Comparison of ENCODE assay signal across 8 cellular contexts in genomic region chr3:48034000-48034516, GRCh38. TPM values are rescaled to one million over a fixed set of nuclear protein-coding genes. Genes with fewer than 3 reads are reported as not detected.
DNase-seq lines count a peak whose midpoint lies in the region; ATAC-seq and TF ChIP-seq lines count a peak whose summit lies in the region.

No MANE protein-coding gene starts in this region.

- in situ Hi-C loops in G401 (cut with HindIII; ENCODE audit: low sequenced_read_pairs), result no loop called here

- no peak for TF ChIP-seq POLR2A in esophagus muscularis mucosa (IDR thresholded peaks at IDR 0.05; ENCODE audit: low read depth)

- ATAC-seq in HG03442 (IDR thresholded peaks at IDR 0.05; ENCODE audit: unreplicated experiment), result no peak
- no peak for ATAC-seq in activated CD4-positive, CD25-positive, alpha-beta regulatory T cell treated with anti-CD3 and anti-CD28 coated beads, Interleukin-2, amount 50 U/mL, for 24 hours
- no peak for ATAC-seq in GM19328 (IDR thresholded peaks at IDR 0.05; ENCODE audit: unreplicated experiment)

- DNase-seq in G401 (ENCODE audit: low spot score) (peak; percentile 67), SJCRH30 (peak; percentile 56 to 82), esophagus muscularis mucosa (ENCODE audit: extremely low spot score) (no peak), osteocyte (ENCODE audit: extremely low spot score, unreplicated experiment) (no peak), RKO (ENCODE audit: low spot score) (no peak)

- H3K27ac ChIP-seq in SJCRH30 (peak overlapping the region; percentile 45), esophagus muscularis mucosa (replicated peaks in 1 of 4) (peak overlapping the region; percentile 18 to 70 (median 55))

- TF ChIP-seq EP300 in esophagus muscularis mucosa (IDR thresholded peaks at IDR 0.05), result no peak

- H3K27me3 ChIP-seq in SJCRH30, result no peaks in the 10 kb centered on the region
- H3K27me3 ChIP-seq in esophagus muscularis mucosa, result no peaks in the 10 kb centered on the region

- intact Hi-C loops in esophagus muscularis mucosa (cut with DNase I), result no loop called here

- H3K4me1 ChIP-seq in SJCRH30 (peaks cover 16% of the 10 kb centered on the region), esophagus muscularis mucosa (peaks cover 64 to 92% (median 78%) of the 10 kb centered on the region in 4 donors)

- H3K4me3 ChIP-seq in SJCRH30 (no peak overlapping the region), esophagus muscularis mucosa (no peak overlapping the region)

- peak overlapping the region; percentile 73 for H3K27ac Mint-ChIP-seq in osteocyte (ENCODE audit: unreplicated experiment)

- H3K9me3 ChIP-seq in SJCRH30 (replicated peaks) (no peaks in the 10 kb centered on the region), esophagus muscularis mucosa (no peaks in the 10 kb centered on the region)

- TF ChIP-seq CTCF in esophagus muscularis mucosa (IDR thresholded peaks at IDR 0.05) (no peak), osteocyte (IDR thresholded peaks at IDR 0.05) (no peak)

- no peaks in the 10 kb centered on the region for H3K27me3 Mint-ChIP-seq in osteocyte (ENCODE audit: unreplicated experiment)

- no peaks in the 10 kb centered on the region for H3K9me3 Mint-ChIP-seq in osteocyte (ENCODE audit: unreplicated experiment)

- peaks cover 29% of the 10 kb centered on the region for H3K4me1 Mint-ChIP-seq in osteocyte (ENCODE audit: unreplicated experiment)

- WGBS in esophagus muscularis mucosa, result 59% methylated on average over 2 of the region's 2 CpGs

- no peak overlapping the region for H3K4me3 Mint-ChIP-seq in osteocyte (ENCODE audit: unreplicated experiment)

- H3K36me3 Mint-ChIP-seq in osteocyte (ENCODE audit: unreplicated experiment), result peaks cover 4% of the 10 kb centered on the region

- H3K36me3 ChIP-seq in SJCRH30, result no peaks in the 10 kb centered on the region
- no peaks in the 10 kb centered on the region for H3K36me3 ChIP-seq in esophagus muscularis mucosa

RNA-seq across cellular contexts. Expression of gene MAP4, which starts 17.8 kb away (rescaled TPM):
- 39.9 and 55.2 TPM in 2 replicates for total RNA-seq in G401 (2014; rRNA removed; shearing (Covaris generic))
- 62.5 and 65.4 TPM in 2 replicates for total RNA-seq in SJCRH30 (2014; rRNA removed; shearing (Covaris generic))
- 100 to 1,000 TPM; 239 to 338 (median 284) TPM for total RNA-seq in esophagus muscularis mucosa
- total RNA-seq in osteocyte, result 275 and 295 TPM in 2 replicates

Comparison
In these comparisons a context has a peak if more than half of its experiments do, and no peak if none do; other contexts are left out.
1. DNase-seq: peak in G401 (single experiment) and SJCRH30 (2 of 2); none in esophagus muscularis mucosa (single experiment), osteocyte (single experiment) and RKO (single experiment).